8 cellular contexts compared by ENCODE assay signal in genomic region chr1:2555634-2556276, GRCh38. TPM values are rescaled to one million over a fixed set of nuclear protein-coding genes. Genes with fewer than 3 reads are reported as not detected.
DNase-seq lines count a peak whose midpoint lies in the region; ATAC-seq and TF ChIP-seq lines count a peak whose summit lies in the region.

No MANE protein-coding gene starts in this region.

- peak; percentile 58 for DNase-seq in DMS153 treated with DMSO at 0.1 percent for 48 hours (lab: John Stamatoyannopoulos, UW; ENCODE audit: unreplicated experiment)
- DNase-seq in NCI-H69 (lab: John Stamatoyannopoulos, UW), result peak; percentile 73
- DNase-seq in activated T-cell treated with anti-CD3 and anti-CD28 coated beads, Interleukin-2, amount 50 U/mL, for 4 hours, result peak; percentile 61
- no peak for DNase-seq in fibroblast of pulmonary artery (ENCODE audit: low read depth)
- DNase-seq in H4 (ENCODE audit: low spot score), result no peak
- DNase-seq in cerebellar nuclear complex (lab: John Stamatoyannopoulos, UW), result no peak

- TF ChIP-seq CTCF in fibroblast of pulmonary artery (IDR thresholded peaks at IDR 0.05; ENCODE audit: low read length, missing control alignments), result no peak

- peaks cover 38% of the 10 kb centered on the region for H3K4me1 Mint-ChIP-seq in activated T-cell treated with anti-CD3 and anti-CD28 coated beads, Interleukin-2, amount 50 U/mL, for 4 hours (ENCODE audit: low read depth)

- no peaks in the 10 kb centered on the region for H3K27me3 Mint-ChIP-seq in activated T-cell treated with anti-CD3 and anti-CD28 coated beads, Interleukin-2, amount 50 U/mL, for 4 hours (ENCODE audit: low read depth)

- H3K4me3 Mint-ChIP-seq in activated T-cell treated with anti-CD3 and anti-CD28 coated beads, Interleukin-2, amount 50 U/mL, for 4 hours, result peak overlapping the region; percentile 99

- ATAC-seq in GM21717 (IDR thresholded peaks at IDR 0.05; ENCODE audit: unreplicated experiment), result peak; percentile 33
- ATAC-seq in activated T-cell treated with anti-CD3 and anti-CD28 coated beads, Interleukin-2, amount 50 U/mL, for 4 hours, result peak; percentile 65 to 66

- H3K27ac ChIP-seq in rectal smooth muscle tissue (ENCODE audit: low read depth, low read length), result peak overlapping the region; percentile 83

- H3K36me3 Mint-ChIP-seq in activated T-cell treated with anti-CD3 and anti-CD28 coated beads, Interleukin-2, amount 50 U/mL, for 4 hours (ENCODE audit: insufficient read depth), result peaks cover 6% of the 10 kb centered on the region

- H3K4me3 ChIP-seq in fibroblast of pulmonary artery (replicated peaks; ENCODE audit: low read depth, low read length), result peak overlapping the region; percentile 54
- H3K4me3 ChIP-seq in rectal smooth muscle tissue (ENCODE audit: low read length), result peak overlapping the region; percentile 78

- H3K36me3 ChIP-seq in rectal smooth muscle tissue (ENCODE audit: control insufficient read depth, insufficient read depth, low read length), result peaks cover 11% of the 10 kb centered on the region

- peaks cover 6% of the 10 kb centered on the region for H3K4me1 ChIP-seq in rectal smooth muscle tissue (ENCODE audit: control insufficient read depth, insufficient read depth, low read length)

- no peaks in the 10 kb centered on the region for H3K9me3 Mint-ChIP-seq in activated T-cell treated with anti-CD3 and anti-CD28 coated beads, Interleukin-2, amount 50 U/mL, for 4 hours

- H3K27me3 ChIP-seq in rectal smooth muscle tissue (ENCODE audit: control insufficient read depth, insufficient read depth, low read length), result no peaks in the 10 kb centered on the region

- peak overlapping the region; percentile 99 for H3K9ac ChIP-seq in rectal smooth muscle tissue (ENCODE audit: low read length)

RNA-seq across cellular contexts. Expression of gene TNFRSF14, which starts 0.4 kb away (rescaled TPM):
- total RNA-seq in activated T-cell treated with anti-CD3 and anti-CD28 coated beads, Interleukin-2, amount 50 U/mL, for 4 hours, result 100 to 1,000 TPM in 2 of 3 donors, 10 to 100 TPM in 1; 99.3 to 164 (median 114) TPM
- 3.3 and 9.1 TPM in 2 replicates for total RNA-seq in H4 (2014; rRNA removed; shearing (Covaris generic))

RNA-seq across cellular contexts. Expression of gene HES5, which starts 25.7 kb away (rescaled TPM):
- not detected for total RNA-seq in activated T-cell treated with anti-CD3 and anti-CD28 coated beads, Interleukin-2, amount 50 U/mL, for 4 hours
- total RNA-seq in H4 (2014; rRNA removed; shearing (Covaris generic)), result not detected in 2 replicates

RNA-seq across cellular contexts. Expression of gene PANK4, which starts 29.4 kb away (rescaled TPM):
- 10 to 100 TPM; 38.4 to 40.5 (median 40.0) TPM for total RNA-seq in activated T-cell treated with anti-CD3 and anti-CD28 coated beads, Interleukin-2, amount 50 U/mL, for 4 hours
- 10.9 and 12.5 TPM in 2 replicates for total RNA-seq in H4 (2014; rRNA removed; shearing (Covaris generic))

RNA-seq across cellular contexts. Expression of gene PRXL2B, which starts 30.8 kb away (rescaled TPM):
- total RNA-seq in activated T-cell treated with anti-CD3 and anti-CD28 coated beads, Interleukin-2, amount 50 U/mL, for 4 hours, result 10 to 100 TPM; 33.8 to 42.3 (median 40.8) TPM
- total RNA-seq in H4 (2014; rRNA removed; shearing (Covaris generic)), result 18.8 and 29.0 TPM in 2 replicates

Comparison
In these comparisons a context has a peak if more than half of its experiments do, and no peak if none do; other contexts are left out.
1. DNase-seq: peak in DMS153 treated with DMSO at 0.1 percent for 48 hours (single experiment), NCI-H69 (single experiment) and activated T-cell treated with anti-CD3 and anti-CD28 coated beads, Interleukin-2, amount 50 U/mL, for 4 hours (single experiment); none in fibroblast of pulmonary artery (single experiment), H4 (single experiment) and cerebellar nuclear complex (0 of 2).